Comparison of ENCODE assay signal across 16 cellular contexts in genomic region chr12:112796067-112796466, GRCh38. TPM values are rescaled to one million over a fixed set of nuclear protein-coding genes. Genes with fewer than 3 reads are reported as not detected.
"Had no signal": no experiment of that assay in that cellular context is flagged by ENCODE, and none has a peak within 500 bp of the region (broad histone marks: within the 10 kb centered on the region; RNA-seq: fewer than 3 reads in every experiment).

No MANE protein-coding gene starts in this region.

- H3K27ac ChIP-seq: gastroesophageal sphincter, heart right ventricle, left lung, pancreas, WERI-Rb-1 had no signal

- H3K4me1 ChIP-seq: gastroesophageal sphincter, heart right ventricle, left lung, pancreas had no signal

- H3K36me3 ChIP-seq: gastroesophageal sphincter, heart right ventricle, left lung, pancreas, WERI-Rb-1 had no signal

- H3K4me3 ChIP-seq: gastroesophageal sphincter, heart right ventricle, left lung, mucosa of descending colon, pancreas had no signal

- ATAC-seq: activated CD4-positive, alpha-beta T cell treated with anti-CD3 and anti-CD28 coated beads for 36 hours; activated CD8-positive, alpha-beta memory T cell treated with anti-CD3 and anti-CD28 coated beads, Interleukin-2, amount 10 ng/mL, durations not matched to agents 7 days and 5 days; gastroesophageal sphincter; heart right ventricle; left lung; mucosa of descending colon; naive thymus-derived CD4-positive, alpha-beta T cell; pancreas; stimulated activated effector memory CD8-positive, alpha-beta T cell treated with anti-CD3 and anti-CD28 coated beads, Interleukin-12 subunit alpha, Interleukin-12 subunit beta, amount 100 ng/mL, for 72 hours had no signal

- H3K9me3 ChIP-seq: gastroesophageal sphincter, heart right ventricle, left lung, mucosa of descending colon, pancreas had no signal

- FAIRE-seq: astrocyte, pancreas had no signal

- DNase-seq: activated CD4-positive, alpha-beta memory T cell treated with anti-CD3 and anti-CD28 coated beads for 36 hours; activated CD4-positive, alpha-beta T cell treated with anti-CD3 and anti-CD28 coated beads for 36 hours; activated CD8-positive, alpha-beta memory T cell treated with anti-CD3 and anti-CD28 coated beads, Interleukin-2, amount 10 ng/mL, durations not matched to agents 7 days and 5 days; activated naive CD4-positive, alpha-beta T cell treated with anti-CD3 and anti-CD28 coated beads, Interleukin-2, amount 10 ng/mL, durations not matched to agents 7 days and 5 days; activated T-cell treated with anti-CD3 and anti-CD28 coated beads, Interleukin-2, amount 50 U/mL, for 24 hours; erythroblast; heart right ventricle; islet precursor cell; left lung; mucosa of descending colon; naive thymus-derived CD4-positive, alpha-beta T cell; pancreas; WERI-Rb-1 had no signal

RNA-seq across cellular contexts. Expression of gene RPH3A, which starts 4.5 kb away (rescaled TPM):
- total RNA-seq: activated CD4-positive, alpha-beta memory T cell treated with anti-CD3 and anti-CD28 coated beads for 36 hours; activated CD4-positive, alpha-beta T cell treated with anti-CD3 and anti-CD28 coated beads for 36 hours; activated CD8-positive, alpha-beta memory T cell treated with anti-CD3 and anti-CD28 coated beads, Interleukin-2, amount 10 ng/mL, durations not matched to agents 7 days and 5 days; astrocyte had no signal
- polyA plus RNA-seq: naive thymus-derived CD4-positive, alpha-beta T cell had no signal
